ENCODE assay signal across 1 cellular context in the genomic region with DNA sequence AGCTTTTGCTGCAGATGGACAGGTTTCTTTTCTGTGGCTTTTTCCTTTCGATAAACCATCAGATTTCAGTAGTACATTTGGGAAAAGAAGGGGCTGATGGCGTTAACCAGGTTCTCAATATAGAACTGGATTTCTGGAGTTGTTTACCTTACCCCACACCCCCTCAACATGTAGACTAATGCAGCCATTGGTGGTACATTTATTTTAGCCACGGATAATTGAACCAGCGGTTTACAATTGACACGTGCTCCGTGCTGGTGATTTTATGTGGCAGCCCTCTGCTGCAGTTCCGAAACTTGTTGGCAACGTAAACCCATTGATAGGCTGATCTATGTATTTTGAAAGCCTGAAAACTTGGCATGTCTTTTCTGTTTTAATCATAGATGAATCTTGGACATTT.
TF ChIP-seq lines count a peak whose summit lies in the region.

No MANE protein-coding gene starts in this region.

TF ChIP-seq in WTC11, 78 proteins besides CTCF, POLR2A, EP300 and RAD21 (continued from another document):
- TF ChIP-seq, protein P1, sequence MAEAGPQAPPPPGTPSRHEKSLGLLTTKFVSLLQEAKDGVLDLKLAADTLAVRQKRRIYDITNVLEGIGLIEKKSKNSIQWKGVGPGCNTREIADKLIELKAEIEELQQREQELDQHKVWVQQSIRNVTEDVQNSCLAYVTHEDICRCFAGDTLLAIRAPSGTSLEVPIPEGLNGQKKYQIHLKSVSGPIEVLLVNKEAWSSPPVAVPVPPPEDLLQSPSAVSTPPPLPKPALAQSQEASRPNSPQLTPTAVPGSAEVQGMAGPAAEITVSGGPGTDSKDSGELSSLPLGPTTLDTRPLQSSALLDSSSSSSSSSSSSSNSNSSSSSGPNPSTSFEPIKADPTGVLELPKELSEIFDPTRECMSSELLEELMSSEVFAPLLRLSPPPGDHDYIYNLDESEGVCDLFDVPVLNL (CRISPR knock-in tag; IDR thresholded peaks at IDR 0.05; ENCODE audit: borderline replicate concordance, low read depth): no peak
- no peak for TF ChIP-seq GTF2I (CRISPR knock-in tag; conservative IDR thresholded peaks at IDR 0.05)
- TF ChIP-seq, protein P2, sequence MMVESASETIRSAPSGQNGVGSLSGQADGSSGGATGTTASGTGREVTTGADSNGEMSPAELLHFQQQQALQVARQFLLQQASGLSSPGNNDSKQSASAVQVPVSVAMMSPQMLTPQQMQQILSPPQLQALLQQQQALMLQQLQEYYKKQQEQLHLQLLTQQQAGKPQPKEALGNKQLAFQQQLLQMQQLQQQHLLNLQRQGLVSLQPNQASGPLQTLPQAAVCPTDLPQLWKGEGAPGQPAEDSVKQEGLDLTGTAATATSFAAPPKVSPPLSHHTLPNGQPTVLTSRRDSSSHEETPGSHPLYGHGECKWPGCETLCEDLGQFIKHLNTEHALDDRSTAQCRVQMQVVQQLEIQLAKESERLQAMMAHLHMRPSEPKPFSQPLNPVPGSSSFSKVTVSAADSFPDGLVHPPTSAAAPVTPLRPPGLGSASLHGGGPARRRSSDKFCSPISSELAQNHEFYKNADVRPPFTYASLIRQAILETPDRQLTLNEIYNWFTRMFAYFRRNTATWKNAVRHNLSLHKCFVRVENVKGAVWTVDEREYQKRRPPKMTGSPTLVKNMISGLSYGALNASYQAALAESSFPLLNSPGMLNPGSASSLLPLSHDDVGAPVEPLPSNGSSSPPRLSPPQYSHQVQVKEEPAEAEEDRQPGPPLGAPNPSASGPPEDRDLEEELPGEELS (CRISPR knock-in tag; IDR thresholded peaks at IDR 0.05): no peak
